In the genomic region with DNA sequence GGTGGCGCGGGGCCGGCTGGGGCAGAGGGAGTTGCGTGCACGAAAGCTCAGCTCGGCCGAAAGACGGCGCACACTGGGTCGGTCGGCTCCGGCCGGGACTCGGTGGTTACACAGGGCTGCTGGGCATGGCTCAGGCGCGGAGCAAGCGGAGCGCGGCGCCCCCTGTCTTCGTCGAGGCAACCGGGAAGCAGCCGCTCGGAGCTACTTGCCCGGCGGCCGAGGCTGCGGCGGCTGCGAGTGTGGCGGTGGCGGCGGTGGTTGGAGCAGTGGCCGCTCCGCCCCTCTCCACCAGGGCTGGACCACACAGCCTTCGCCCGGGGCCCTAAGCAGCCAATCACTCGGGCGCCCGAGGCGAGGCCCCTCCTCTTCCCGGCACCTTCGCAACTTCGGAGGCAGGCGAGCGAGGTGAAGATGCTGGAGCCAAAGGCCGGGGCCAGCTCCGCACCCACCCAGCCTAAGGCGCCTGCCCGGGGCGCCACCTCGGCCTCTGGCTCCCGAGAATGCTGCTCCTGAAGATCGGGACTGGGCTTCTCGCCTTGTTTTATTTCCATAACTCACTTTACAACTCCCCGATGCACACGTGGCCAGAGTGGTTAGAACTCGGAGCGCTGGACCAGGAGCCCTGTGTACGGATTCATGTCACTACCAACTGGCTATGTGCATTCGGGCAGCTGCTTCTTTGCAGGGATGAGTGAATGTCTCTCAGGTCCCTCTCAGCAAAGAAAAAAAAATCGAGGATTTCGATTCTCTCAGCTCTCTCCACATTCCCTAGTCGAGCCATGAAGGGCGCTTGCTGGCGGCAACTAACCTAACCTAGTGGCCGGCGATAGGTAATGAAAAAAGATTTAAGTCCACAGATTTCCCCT, we compare ENCODE assay signal across 1 cellular context.
TF ChIP-seq lines count a peak whose summit lies in the region.

A gene (minus strand): TSS at position 241 of the 866 bp plus-strand sequence. CDS start 241 bp downstream, outside the sequence.

TF ChIP-seq in HepG2, 621 proteins besides CTCF, POLR2A, EP300 and RAD21 (continued from another document and continues in another):
- TF ChIP-seq, protein P1, sequence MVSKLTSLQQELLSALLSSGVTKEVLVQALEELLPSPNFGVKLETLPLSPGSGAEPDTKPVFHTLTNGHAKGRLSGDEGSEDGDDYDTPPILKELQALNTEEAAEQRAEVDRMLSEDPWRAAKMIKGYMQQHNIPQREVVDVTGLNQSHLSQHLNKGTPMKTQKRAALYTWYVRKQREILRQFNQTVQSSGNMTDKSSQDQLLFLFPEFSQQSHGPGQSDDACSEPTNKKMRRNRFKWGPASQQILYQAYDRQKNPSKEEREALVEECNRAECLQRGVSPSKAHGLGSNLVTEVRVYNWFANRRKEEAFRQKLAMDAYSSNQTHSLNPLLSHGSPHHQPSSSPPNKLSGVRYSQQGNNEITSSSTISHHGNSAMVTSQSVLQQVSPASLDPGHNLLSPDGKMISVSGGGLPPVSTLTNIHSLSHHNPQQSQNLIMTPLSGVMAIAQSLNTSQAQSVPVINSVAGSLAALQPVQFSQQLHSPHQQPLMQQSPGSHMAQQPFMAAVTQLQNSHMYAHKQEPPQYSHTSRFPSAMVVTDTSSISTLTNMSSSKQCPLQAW (CRISPR knock-in tag; IDR thresholded peaks at IDR 0.05) = peak; percentile 49; the same call in 1 of the 2 replicates
- TF ChIP-seq ZNF232 (CRISPR knock-in tag; IDR thresholded peaks at IDR 0.05; ENCODE audit: borderline replicate concordance) = peak; percentile 45; the same call in 1 of the 2 replicates
- 0 out of 2 replicates have a peak, but pooled peaks have one; percentile 13 for TF ChIP-seq KAT7 (CRISPR knock-in tag; IDR thresholded peaks at IDR 0.05; ENCODE audit: borderline replicate concordance)
- 0 out of 2 replicates have a peak, but pooled peaks have one; percentile 16 for TF ChIP-seq ZNF224 (CRISPR knock-in tag; IDR thresholded peaks at IDR 0.05)
- TF ChIP-seq, protein P2, sequence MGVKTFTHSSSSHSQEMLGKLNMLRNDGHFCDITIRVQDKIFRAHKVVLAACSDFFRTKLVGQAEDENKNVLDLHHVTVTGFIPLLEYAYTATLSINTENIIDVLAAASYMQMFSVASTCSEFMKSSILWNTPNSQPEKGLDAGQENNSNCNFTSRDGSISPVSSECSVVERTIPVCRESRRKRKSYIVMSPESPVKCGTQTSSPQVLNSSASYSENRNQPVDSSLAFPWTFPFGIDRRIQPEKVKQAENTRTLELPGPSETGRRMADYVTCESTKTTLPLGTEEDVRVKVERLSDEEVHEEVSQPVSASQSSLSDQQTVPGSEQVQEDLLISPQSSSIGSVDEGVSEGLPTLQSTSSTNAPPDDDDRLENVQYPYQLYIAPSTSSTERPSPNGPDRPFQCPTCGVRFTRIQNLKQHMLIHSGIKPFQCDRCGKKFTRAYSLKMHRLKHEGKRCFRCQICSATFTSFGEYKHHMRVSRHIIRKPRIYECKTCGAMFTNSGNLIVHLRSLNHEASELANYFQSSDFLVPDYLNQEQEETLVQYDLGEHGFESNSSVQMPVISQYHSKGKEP (CRISPR knock-in tag; IDR thresholded peaks at IDR 0.05) = 0 out of 2 replicates have a peak, but pooled peaks have one; percentile 56
- TF ChIP-seq, protein P3, sequence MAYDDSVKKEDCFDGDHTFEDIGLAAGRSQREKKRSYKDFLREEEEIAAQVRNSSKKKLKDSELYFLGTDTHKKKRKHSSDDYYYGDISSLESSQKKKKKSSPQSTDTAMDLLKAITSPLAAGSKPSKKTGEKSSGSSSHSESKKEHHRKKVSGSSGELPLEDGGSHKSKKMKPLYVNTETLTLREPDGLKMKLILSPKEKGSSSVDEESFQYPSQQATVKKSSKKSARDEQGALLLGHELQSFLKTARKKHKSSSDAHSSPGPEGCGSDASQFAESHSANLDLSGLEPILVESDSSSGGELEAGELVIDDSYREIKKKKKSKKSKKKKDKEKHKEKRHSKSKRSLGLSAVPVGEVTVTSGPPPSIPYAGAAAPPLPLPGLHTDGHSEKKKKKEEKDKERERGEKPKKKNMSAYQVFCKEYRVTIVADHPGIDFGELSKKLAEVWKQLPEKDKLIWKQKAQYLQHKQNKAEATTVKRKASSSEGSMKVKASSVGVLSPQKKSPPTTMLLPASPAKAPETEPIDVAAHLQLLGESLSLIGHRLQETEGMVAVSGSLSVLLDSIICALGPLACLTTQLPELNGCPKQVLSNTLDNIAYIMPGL (CRISPR knock-in tag; IDR thresholded peaks at IDR 0.05; ENCODE audit: borderline replicate concordance in 1 of 2, low read depth in 1 of 2) = peak in 1 of 2 experiments; percentile 96; a peak in 3 of 4 replicates
- peak; percentile 89 for TF ChIP-seq ZSCAN21 (CRISPR knock-in tag; IDR thresholded peaks at IDR 0.05; ENCODE audit: borderline replicate concordance)
- TF ChIP-seq, protein P4, sequence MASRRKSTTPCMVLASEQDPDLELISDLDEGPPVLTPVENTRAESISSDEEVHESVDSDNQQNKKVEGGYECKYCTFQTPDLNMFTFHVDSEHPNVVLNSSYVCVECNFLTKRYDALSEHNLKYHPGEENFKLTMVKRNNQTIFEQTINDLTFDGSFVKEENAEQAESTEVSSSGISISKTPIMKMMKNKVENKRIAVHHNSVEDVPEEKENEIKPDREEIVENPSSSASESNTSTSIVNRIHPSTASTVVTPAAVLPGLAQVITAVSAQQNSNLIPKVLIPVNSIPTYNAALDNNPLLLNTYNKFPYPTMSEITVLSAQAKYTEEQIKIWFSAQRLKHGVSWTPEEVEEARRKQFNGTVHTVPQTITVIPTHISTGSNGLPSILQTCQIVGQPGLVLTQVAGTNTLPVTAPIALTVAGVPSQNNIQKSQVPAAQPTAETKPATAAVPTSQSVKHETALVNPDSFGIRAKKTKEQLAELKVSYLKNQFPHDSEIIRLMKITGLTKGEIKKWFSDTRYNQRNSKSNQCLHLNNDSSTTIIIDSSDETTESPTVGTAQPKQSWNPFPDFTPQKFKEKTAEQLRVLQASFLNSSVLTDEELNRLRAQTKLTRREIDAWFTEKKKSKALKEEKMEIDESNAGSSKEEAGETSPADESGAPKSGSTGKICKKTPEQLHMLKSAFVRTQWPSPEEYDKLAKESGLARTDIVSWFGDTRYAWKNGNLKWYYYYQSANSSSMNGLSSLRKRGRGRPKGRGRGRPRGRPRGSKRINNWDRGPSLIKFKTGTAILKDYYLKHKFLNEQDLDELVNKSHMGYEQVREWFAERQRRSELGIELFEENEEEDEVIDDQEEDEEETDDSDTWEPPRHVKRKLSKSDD (CRISPR knock-in tag; IDR thresholded peaks at IDR 0.05; ENCODE audit: low read depth) = 0 out of 2 replicates have a peak, but pooled peaks have one; percentile 26
- peak; percentile 85 for TF ChIP-seq ZNF761 (CRISPR knock-in tag; conservative IDR thresholded peaks at IDR 0.05)
- TF ChIP-seq DNMT1 (CRISPR knock-in tag; IDR thresholded peaks at IDR 0.05) = no peak
- TF ChIP-seq NR2C2 (CRISPR knock-in tag; IDR thresholded peaks at IDR 0.05; ENCODE audit: borderline replicate concordance) = no peak
- TF ChIP-seq AKAP8 (CRISPR knock-in tag; IDR thresholded peaks at IDR 0.05) = 0 out of 2 replicates have a peak, but pooled peaks have one; percentile 22
- TF ChIP-seq, protein P5, sequence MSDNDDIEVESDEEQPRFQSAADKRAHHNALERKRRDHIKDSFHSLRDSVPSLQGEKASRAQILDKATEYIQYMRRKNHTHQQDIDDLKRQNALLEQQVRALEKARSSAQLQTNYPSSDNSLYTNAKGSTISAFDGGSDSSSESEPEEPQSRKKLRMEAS (IDR thresholded peaks at IDR 0.05) = peak; percentile 65
- TF ChIP-seq KDM2A (CRISPR knock-in tag; IDR thresholded peaks at IDR 0.05; ENCODE audit: borderline replicate concordance, low read depth) = peak; percentile 93; the same call in 1 of the 2 replicates
- TF ChIP-seq, protein P6, sequence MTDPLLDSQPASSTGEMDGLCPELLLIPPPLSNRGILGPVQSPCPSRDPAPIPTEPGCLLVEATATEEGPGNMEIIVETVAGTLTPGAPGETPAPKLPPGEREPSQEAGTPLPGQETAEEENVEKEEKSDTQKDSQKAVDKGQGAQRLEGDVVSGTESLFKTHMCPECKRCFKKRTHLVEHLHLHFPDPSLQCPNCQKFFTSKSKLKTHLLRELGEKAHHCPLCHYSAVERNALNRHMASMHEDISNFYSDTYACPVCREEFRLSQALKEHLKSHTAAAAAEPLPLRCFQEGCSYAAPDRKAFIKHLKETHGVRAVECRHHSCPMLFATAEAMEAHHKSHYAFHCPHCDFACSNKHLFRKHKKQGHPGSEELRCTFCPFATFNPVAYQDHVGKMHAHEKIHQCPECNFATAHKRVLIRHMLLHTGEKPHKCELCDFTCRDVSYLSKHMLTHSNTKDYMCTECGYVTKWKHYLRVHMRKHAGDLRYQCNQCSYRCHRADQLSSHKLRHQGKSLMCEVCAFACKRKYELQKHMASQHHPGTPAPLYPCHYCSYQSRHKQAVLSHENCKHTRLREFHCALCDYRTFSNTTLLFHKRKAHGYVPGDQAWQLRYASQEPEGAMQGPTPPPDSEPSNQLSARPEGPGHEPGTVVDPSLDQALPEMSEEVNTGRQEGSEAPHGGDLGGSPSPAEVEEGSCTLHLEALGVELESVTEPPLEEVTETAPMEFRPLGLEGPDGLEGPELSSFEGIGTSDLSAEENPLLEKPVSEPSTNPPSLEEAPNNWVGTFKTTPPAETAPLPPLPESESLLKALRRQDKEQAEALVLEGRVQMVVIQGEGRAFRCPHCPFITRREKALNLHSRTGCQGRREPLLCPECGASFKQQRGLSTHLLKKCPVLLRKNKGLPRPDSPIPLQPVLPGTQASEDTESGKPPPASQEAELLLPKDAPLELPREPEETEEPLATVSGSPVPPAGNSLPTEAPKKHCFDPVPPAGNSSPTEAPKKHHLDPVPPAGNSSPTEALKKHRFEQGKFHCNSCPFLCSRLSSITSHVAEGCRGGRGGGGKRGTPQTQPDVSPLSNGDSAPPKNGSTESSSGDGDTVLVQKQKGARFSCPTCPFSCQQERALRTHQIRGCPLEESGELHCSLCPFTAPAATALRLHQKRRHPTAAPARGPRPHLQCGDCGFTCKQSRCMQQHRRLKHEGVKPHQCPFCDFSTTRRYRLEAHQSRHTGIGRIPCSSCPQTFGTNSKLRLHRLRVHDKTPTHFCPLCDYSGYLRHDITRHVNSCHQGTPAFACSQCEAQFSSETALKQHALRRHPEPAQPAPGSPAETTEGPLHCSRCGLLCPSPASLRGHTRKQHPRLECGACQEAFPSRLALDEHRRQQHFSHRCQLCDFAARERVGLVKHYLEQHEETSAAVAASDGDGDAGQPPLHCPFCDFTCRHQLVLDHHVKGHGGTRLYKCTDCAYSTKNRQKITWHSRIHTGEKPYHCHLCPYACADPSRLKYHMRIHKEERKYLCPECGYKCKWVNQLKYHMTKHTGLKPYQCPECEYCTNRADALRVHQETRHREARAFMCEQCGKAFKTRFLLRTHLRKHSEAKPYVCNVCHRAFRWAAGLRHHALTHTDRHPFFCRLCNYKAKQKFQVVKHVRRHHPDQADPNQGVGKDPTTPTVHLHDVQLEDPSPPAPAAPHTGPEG (CRISPR knock-in tag; IDR thresholded peaks at IDR 0.05) = peak; percentile 66; the same call in 1 of the 2 replicates
- no peak for TF ChIP-seq NPAS2 (CRISPR knock-in tag; IDR thresholded peaks at IDR 0.05; ENCODE audit: borderline replicate concordance)
- TF ChIP-seq POLR2AphosphoS2 (IDR thresholded peaks at IDR 0.05; ENCODE audit: low read depth, low read length) = no peak
- no peak for TF ChIP-seq ZNF678 (CRISPR knock-in tag; IDR thresholded peaks at IDR 0.05)
- TF ChIP-seq SMAD9 (CRISPR knock-in tag; IDR thresholded peaks at IDR 0.05) = no peak
- peak; percentile 48; the same call in 1 of the 2 replicates for TF ChIP-seq HOXA5 (CRISPR knock-in tag; IDR thresholded peaks at IDR 0.05)
- 0 out of 2 replicates have a peak, but pooled peaks have one; percentile 38 for TF ChIP-seq PHF20 (CRISPR knock-in tag; IDR thresholded peaks at IDR 0.05)
- no peak for TF ChIP-seq ZNF619 (CRISPR knock-in tag; IDR thresholded peaks at IDR 0.05)
- TF ChIP-seq ZNF337 (CRISPR knock-in tag; IDR thresholded peaks at IDR 0.05; ENCODE audit: borderline replicate concordance, low read depth) = no peak
- TF ChIP-seq IRF2 (CRISPR knock-in tag; IDR thresholded peaks at IDR 0.05) = 0 out of 2 replicates have a peak, but pooled peaks have one; percentile 16
- TF ChIP-seq ZMYM2 (CRISPR knock-in tag; IDR thresholded peaks at IDR 0.05) = peak; percentile 47; the same call in 1 of the 2 replicates
- TF ChIP-seq, protein P7, sequence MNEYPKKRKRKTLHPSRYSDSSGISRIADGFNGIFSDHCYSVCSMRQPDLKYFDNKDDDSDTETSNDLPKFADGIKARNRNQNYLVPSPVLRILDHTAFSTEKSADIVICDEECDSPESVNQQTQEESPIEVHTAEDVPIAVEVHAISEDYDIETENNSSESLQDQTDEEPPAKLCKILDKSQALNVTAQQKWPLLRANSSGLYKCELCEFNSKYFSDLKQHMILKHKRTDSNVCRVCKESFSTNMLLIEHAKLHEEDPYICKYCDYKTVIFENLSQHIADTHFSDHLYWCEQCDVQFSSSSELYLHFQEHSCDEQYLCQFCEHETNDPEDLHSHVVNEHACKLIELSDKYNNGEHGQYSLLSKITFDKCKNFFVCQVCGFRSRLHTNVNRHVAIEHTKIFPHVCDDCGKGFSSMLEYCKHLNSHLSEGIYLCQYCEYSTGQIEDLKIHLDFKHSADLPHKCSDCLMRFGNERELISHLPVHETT (CRISPR knock-in tag; conservative IDR thresholded peaks at IDR 0.05) = 0 out of 2 replicates have a peak, but pooled peaks have one; percentile 25
- TF ChIP-seq RXRA (CRISPR knock-in tag; IDR thresholded peaks at IDR 0.05) = peak; percentile 47; the same call in 1 of the 2 replicates
- peak; percentile 76 for TF ChIP-seq ATF7-NPFF (CRISPR knock-in tag; IDR thresholded peaks at IDR 0.05; ENCODE audit: low read depth)
- TF ChIP-seq, protein P8, sequence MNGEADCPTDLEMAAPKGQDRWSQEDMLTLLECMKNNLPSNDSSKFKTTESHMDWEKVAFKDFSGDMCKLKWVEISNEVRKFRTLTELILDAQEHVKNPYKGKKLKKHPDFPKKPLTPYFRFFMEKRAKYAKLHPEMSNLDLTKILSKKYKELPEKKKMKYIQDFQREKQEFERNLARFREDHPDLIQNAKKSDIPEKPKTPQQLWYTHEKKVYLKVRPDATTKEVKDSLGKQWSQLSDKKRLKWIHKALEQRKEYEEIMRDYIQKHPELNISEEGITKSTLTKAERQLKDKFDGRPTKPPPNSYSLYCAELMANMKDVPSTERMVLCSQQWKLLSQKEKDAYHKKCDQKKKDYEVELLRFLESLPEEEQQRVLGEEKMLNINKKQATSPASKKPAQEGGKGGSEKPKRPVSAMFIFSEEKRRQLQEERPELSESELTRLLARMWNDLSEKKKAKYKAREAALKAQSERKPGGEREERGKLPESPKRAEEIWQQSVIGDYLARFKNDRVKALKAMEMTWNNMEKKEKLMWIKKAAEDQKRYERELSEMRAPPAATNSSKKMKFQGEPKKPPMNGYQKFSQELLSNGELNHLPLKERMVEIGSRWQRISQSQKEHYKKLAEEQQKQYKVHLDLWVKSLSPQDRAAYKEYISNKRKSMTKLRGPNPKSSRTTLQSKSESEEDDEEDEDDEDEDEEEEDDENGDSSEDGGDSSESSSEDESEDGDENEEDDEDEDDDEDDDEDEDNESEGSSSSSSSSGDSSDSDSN (CRISPR knock-in tag; IDR thresholded peaks at IDR 0.05) = peak; percentile 100
- TF ChIP-seq ZFP37 (CRISPR knock-in tag; IDR thresholded peaks at IDR 0.05; ENCODE audit: borderline replicate concordance) = 0 out of 2 replicates have a peak, but pooled peaks have one; percentile 19
- TF ChIP-seq ZNF776 (CRISPR knock-in tag; IDR thresholded peaks at IDR 0.05) = peak; percentile 44
- TF ChIP-seq HNRNPLL (IDR thresholded peaks at IDR 0.05; ENCODE audit: low read depth, low read length, poor library complexity, severe bottlenecking) = peak; percentile 95
- no peak for TF ChIP-seq ADNP (CRISPR knock-in tag; IDR thresholded peaks at IDR 0.05)
